In genomic region chr4:74800310-74800709, GRCh38 we compare ENCODE assay signal across 2 cellular contexts.
TF ChIP-seq lines count a peak whose summit lies in the region.

No MANE protein-coding gene starts in this region.

TF ChIP-seq in GM12878, 131 proteins besides CTCF, POLR2A, EP300 and RAD21:
- TF ChIP-seq GABPA (IDR thresholded peaks at IDR 0.05; ENCODE audit: low read depth) (no peak), ATF7 (IDR thresholded peaks at IDR 0.05; ENCODE audit: low read depth) (peak; percentile 64)

TF ChIP-seq in H1, 55 proteins besides CTCF, POLR2A, EP300 and RAD21:
- TF ChIP-seq FOSL1 (IDR thresholded peaks at IDR 0.05; ENCODE audit: insufficient read depth, low read depth, low read length) (no peak), BCL11A (IDR thresholded peaks at IDR 0.05; ENCODE audit: low read depth in 2 of 2, low read length in 2 of 2) (no peak), SP1 (IDR thresholded peaks at IDR 0.05; ENCODE audit: low read depth, low read length) (no peak), SUZ12 (IDR thresholded peaks at IDR 0.05; ENCODE audit: low read length) (no peak), NRF1 (IDR thresholded peaks at IDR 0.05; ENCODE audit: low read depth, low read length) (no peak), SIX5 (IDR thresholded peaks at IDR 0.05; ENCODE audit: low read depth, low read length) (no peak), RBBP5 (IDR thresholded peaks at IDR 0.05; ENCODE audit: borderline replicate concordance, low read depth, low read length) (no peak), HDAC2 (IDR thresholded peaks at IDR 0.05; ENCODE audit: borderline replicate concordance in 1 of 2, low read depth in 2 of 2, low read length in 2 of 2) (no peak), SP2 (IDR thresholded peaks at IDR 0.05; ENCODE audit: low read length) (no peak), POLR2AphosphoS5 (IDR thresholded peaks at IDR 0.05; ENCODE audit: low read depth, low read length) (no peak), CBX8 (IDR thresholded peaks at IDR 0.05; ENCODE audit: borderline replicate concordance, low read depth, low read length) (no peak), JUND (IDR thresholded peaks at IDR 0.05; ENCODE audit: low read length) (no peak), SIRT6 (IDR thresholded peaks at IDR 0.05; ENCODE audit: low read length) (no peak), BACH1 (IDR thresholded peaks at IDR 0.05; ENCODE audit: low read length) (no peak), NANOG (IDR thresholded peaks at IDR 0.05; ENCODE audit: insufficient read depth, low read depth, low read length, poor library complexity, severe bottlenecking) (no peak), HDAC6 (IDR thresholded peaks at IDR 0.05; ENCODE audit: low read depth, low read length) (no peak), SP4 (IDR thresholded peaks at IDR 0.05; ENCODE audit: low read length) (no peak)
